1 cellular context compared by ENCODE assay signal in the genomic region with DNA sequence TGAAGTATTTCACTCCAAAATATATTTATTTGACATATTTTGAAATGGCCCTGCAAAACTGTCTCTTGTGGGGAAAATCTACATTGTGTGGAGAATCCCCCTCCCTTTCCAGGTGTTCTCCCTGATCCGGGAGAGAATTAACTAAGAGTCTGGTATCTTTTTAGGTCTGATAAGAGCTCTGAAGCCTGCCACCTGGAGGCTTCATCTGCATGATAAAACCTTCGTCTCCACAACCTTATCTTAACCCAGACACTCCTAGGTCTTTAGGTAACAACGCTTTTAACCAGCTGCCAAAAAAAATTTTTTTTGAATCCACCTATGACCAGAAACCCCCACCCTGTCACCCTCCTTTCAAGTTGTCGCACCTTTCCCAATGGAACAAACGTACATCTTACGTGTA.
TF ChIP-seq lines count a peak whose summit lies in the region.

No MANE protein-coding gene starts in this region.

TF ChIP-seq in K562, 482 proteins besides CTCF, POLR2A, EP300 and RAD21 (continued from another document and continues in another):
- TF ChIP-seq, protein P1, sequence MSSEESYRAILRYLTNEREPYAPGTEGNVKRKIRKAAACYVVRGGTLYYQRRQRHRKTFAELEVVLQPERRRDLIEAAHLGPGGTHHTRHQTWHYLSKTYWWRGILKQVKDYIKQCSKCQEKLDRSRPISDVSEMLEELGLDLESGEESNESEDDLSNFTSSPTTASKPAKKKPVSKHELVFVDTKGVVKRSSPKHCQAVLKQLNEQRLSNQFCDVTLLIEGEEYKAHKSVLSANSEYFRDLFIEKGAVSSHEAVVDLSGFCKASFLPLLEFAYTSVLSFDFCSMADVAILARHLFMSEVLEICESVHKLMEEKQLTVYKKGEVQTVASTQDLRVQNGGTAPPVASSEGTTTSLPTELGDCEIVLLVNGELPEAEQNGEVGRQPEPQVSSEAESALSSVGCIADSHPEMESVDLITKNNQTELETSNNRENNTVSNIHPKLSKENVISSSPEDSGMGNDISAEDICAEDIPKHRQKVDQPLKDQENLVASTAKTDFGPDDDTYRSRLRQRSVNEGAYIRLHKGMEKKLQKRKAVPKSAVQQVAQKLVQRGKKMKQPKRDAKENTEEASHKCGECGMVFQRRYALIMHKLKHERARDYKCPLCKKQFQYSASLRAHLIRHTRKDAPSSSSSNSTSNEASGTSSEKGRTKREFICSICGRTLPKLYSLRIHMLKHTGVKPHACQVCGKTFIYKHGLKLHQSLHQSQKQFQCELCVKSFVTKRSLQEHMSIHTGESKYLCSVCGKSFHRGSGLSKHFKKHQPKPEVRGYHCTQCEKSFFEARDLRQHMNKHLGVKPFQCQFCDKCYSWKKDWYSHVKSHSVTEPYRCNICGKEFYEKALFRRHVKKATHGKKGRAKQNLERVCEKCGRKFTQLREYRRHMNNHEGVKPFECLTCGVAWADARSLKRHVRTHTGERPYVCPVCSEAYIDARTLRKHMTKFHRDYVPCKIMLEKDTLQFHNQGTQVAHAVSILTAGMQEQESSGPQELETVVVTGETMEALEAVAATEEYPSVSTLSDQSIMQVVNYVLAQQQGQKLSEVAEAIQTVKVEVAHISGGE (CRISPR knock-in tag; IDR thresholded peaks at IDR 0.05) = no peak
- TF ChIP-seq, protein P2, sequence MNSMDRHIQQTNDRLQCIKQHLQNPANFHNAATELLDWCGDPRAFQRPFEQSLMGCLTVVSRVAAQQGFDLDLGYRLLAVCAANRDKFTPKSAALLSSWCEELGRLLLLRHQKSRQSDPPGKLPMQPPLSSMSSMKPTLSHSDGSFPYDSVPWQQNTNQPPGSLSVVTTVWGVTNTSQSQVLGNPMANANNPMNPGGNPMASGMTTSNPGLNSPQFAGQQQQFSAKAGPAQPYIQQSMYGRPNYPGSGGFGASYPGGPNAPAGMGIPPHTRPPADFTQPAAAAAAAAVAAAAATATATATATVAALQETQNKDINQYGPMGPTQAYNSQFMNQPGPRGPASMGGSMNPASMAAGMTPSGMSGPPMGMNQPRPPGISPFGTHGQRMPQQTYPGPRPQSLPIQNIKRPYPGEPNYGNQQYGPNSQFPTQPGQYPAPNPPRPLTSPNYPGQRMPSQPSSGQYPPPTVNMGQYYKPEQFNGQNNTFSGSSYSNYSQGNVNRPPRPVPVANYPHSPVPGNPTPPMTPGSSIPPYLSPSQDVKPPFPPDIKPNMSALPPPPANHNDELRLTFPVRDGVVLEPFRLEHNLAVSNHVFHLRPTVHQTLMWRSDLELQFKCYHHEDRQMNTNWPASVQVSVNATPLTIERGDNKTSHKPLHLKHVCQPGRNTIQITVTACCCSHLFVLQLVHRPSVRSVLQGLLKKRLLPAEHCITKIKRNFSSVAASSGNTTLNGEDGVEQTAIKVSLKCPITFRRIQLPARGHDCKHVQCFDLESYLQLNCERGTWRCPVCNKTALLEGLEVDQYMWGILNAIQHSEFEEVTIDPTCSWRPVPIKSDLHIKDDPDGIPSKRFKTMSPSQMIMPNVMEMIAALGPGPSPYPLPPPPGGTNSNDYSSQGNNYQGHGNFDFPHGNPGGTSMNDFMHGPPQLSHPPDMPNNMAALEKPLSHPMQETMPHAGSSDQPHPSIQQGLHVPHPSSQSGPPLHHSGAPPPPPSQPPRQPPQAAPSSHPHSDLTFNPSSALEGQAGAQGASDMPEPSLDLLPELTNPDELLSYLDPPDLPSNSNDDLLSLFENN (IDR thresholded peaks at IDR 0.05; ENCODE audit: low read depth in 2 of 2, low read length in 2 of 2) = peak in 1 of 2 experiments; percentile 69; a peak in 1 of 4 replicates
- no peak for TF ChIP-seq ZNF830 (CRISPR knock-in tag; IDR thresholded peaks at IDR 0.05)
- no peak for TF ChIP-seq POU5F1 (IDR thresholded peaks at IDR 0.05; ENCODE audit: borderline replicate concordance, low read depth, low read length, partially characterized antibody)
- no peak for TF ChIP-seq NR2C2 (CRISPR knock-in tag; IDR thresholded peaks at IDR 0.05)
- no peak for TF ChIP-seq NR2C2 (tag; IDR thresholded peaks at IDR 0.05)
- TF ChIP-seq, protein P3, sequence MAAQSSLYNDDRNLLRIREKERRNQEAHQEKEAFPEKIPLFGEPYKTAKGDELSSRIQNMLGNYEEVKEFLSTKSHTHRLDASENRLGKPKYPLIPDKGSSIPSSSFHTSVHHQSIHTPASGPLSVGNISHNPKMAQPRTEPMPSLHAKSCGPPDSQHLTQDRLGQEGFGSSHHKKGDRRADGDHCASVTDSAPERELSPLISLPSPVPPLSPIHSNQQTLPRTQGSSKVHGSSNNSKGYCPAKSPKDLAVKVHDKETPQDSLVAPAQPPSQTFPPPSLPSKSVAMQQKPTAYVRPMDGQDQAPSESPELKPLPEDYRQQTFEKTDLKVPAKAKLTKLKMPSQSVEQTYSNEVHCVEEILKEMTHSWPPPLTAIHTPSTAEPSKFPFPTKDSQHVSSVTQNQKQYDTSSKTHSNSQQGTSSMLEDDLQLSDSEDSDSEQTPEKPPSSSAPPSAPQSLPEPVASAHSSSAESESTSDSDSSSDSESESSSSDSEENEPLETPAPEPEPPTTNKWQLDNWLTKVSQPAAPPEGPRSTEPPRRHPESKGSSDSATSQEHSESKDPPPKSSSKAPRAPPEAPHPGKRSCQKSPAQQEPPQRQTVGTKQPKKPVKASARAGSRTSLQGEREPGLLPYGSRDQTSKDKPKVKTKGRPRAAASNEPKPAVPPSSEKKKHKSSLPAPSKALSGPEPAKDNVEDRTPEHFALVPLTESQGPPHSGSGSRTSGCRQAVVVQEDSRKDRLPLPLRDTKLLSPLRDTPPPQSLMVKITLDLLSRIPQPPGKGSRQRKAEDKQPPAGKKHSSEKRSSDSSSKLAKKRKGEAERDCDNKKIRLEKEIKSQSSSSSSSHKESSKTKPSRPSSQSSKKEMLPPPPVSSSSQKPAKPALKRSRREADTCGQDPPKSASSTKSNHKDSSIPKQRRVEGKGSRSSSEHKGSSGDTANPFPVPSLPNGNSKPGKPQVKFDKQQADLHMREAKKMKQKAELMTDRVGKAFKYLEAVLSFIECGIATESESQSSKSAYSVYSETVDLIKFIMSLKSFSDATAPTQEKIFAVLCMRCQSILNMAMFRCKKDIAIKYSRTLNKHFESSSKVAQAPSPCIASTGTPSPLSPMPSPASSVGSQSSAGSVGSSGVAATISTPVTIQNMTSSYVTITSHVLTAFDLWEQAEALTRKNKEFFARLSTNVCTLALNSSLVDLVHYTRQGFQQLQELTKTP (IDR thresholded peaks at IDR 0.05; ENCODE audit: low read depth in 1 of 2, partially characterized antibody in 2 of 2) = no peak
- no peak for TF ChIP-seq NFRKB (IDR thresholded peaks at IDR 0.05; ENCODE audit: low read depth)
- TF ChIP-seq, protein P4, sequence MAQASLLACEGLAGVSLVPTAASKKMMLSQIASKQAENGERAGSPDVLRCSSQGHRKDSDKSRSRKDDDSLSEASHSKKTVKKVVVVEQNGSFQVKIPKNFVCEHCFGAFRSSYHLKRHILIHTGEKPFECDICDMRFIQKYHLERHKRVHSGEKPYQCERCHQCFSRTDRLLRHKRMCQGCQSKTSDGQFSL (CRISPR knock-in tag; IDR thresholded peaks at IDR 0.05) = no peak
- TF ChIP-seq, protein P4 (tag; IDR thresholded peaks at IDR 0.05) = no peak
- no peak for TF ChIP-seq ZNF184 (CRISPR knock-in tag; IDR thresholded peaks at IDR 0.05)
- TF ChIP-seq ZC3H11A (IDR thresholded peaks at IDR 0.05; ENCODE audit: low read depth, low read length) = no peak
- TF ChIP-seq, protein P5, sequence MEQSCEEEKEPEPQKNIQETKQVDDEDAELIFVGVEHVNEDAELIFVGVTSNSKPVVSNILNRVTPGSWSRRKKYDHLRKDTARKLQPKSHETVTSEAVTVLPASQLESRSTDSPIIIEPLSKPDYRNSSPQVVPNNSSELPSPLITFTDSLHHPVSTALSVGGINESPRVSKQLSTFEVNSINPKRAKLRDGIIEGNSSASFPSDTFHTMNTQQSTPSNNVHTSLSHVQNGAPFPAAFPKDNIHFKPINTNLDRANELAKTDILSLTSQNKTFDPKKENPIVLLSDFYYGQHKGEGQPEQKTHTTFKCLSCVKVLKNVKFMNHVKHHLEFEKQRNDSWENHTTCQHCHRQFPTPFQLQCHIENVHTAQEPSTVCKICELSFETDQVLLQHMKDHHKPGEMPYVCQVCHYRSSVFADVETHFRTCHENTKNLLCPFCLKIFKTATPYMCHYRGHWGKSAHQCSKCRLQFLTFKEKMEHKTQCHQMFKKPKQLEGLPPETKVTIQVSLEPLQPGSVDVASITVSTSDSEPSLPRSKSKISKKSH (CRISPR knock-in tag; IDR thresholded peaks at IDR 0.05) = no peak
- no peak for TF ChIP-seq ZNF282 (CRISPR knock-in tag; IDR thresholded peaks at IDR 0.05)
- TF ChIP-seq KLF13 (tag; IDR thresholded peaks at IDR 0.05; ENCODE audit: borderline replicate concordance, low read depth) = no peak
- TF ChIP-seq FOSL1 (tag; conservative IDR thresholded peaks at IDR 0.05) = no peak
- TF ChIP-seq FUS (optimal IDR thresholded peaks at IDR 0.05; ENCODE audit: low read depth, low read length) = no peak
- TF ChIP-seq NCOR1 (IDR thresholded peaks at IDR 0.05) = peak; percentile 79
- TF ChIP-seq ZNF133 (CRISPR knock-in tag; IDR thresholded peaks at IDR 0.05) = no peak
- no peak for TF ChIP-seq RBM34 (IDR thresholded peaks at IDR 0.05; ENCODE audit: borderline replicate concordance, insufficient read depth, low read length)
- TF ChIP-seq ELF4 (CRISPR knock-in tag; IDR thresholded peaks at IDR 0.05) = no peak
- no peak for TF ChIP-seq SAP30 (IDR thresholded peaks at IDR 0.05; ENCODE audit: borderline replicate concordance, insufficient read depth, low read depth, low read length, poor library complexity, severe bottlenecking)
- no peak for TF ChIP-seq HNRNPH1 (optimal IDR thresholded peaks at IDR 0.05; ENCODE audit: low read depth, low read length)
- no peak for TF ChIP-seq ILK (tag; IDR thresholded peaks at IDR 0.05; ENCODE audit: borderline replicate concordance, low read depth)
- no peak for TF ChIP-seq SLC30A9 (CRISPR knock-in tag; IDR thresholded peaks at IDR 0.05)
- TF ChIP-seq, protein P6, sequence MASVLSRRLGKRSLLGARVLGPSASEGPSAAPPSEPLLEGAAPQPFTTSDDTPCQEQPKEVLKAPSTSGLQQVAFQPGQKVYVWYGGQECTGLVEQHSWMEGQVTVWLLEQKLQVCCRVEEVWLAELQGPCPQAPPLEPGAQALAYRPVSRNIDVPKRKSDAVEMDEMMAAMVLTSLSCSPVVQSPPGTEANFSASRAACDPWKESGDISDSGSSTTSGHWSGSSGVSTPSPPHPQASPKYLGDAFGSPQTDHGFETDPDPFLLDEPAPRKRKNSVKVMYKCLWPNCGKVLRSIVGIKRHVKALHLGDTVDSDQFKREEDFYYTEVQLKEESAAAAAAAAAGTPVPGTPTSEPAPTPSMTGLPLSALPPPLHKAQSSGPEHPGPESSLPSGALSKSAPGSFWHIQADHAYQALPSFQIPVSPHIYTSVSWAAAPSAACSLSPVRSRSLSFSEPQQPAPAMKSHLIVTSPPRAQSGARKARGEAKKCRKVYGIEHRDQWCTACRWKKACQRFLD (CRISPR knock-in tag; IDR thresholded peaks at IDR 0.05) = no peak
- peak; percentile 93 for TF ChIP-seq ZEB2 (IDR thresholded peaks at IDR 0.05)
- TF ChIP-seq ARNT (IDR thresholded peaks at IDR 0.05) = no peak
- peak; percentile 45; the same call in 1 of the 2 replicates for TF ChIP-seq SMAD4 (CRISPR knock-in tag; conservative IDR thresholded peaks at IDR 0.05)
- TF ChIP-seq, protein P7, sequence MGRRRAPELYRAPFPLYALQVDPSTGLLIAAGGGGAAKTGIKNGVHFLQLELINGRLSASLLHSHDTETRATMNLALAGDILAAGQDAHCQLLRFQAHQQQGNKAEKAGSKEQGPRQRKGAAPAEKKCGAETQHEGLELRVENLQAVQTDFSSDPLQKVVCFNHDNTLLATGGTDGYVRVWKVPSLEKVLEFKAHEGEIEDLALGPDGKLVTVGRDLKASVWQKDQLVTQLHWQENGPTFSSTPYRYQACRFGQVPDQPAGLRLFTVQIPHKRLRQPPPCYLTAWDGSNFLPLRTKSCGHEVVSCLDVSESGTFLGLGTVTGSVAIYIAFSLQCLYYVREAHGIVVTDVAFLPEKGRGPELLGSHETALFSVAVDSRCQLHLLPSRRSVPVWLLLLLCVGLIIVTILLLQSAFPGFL (CRISPR knock-in tag; IDR thresholded peaks at IDR 0.05) = no peak
- TF ChIP-seq GABPB2 (CRISPR knock-in tag; conservative IDR thresholded peaks at IDR 0.05) = no peak
- no peak for TF ChIP-seq PRPF4 (IDR thresholded peaks at IDR 0.05; ENCODE audit: insufficient read depth, low read depth, low read length, poor library complexity, severe bottlenecking)
- peak; percentile 67 for TF ChIP-seq FOXM1 (IDR thresholded peaks at IDR 0.05; ENCODE audit: low read depth)
- no peak for TF ChIP-seq FOXM1 (CRISPR knock-in tag; IDR thresholded peaks at IDR 0.05; ENCODE audit: low read depth)
- TF ChIP-seq POLR3G (IDR thresholded peaks at IDR 0.05; ENCODE audit: extremely low read depth, insufficient read length, insufficient replicate concordance) = no peak
- TF ChIP-seq HLTF (IDR thresholded peaks at IDR 0.05) = no peak
- TF ChIP-seq, protein P8, sequence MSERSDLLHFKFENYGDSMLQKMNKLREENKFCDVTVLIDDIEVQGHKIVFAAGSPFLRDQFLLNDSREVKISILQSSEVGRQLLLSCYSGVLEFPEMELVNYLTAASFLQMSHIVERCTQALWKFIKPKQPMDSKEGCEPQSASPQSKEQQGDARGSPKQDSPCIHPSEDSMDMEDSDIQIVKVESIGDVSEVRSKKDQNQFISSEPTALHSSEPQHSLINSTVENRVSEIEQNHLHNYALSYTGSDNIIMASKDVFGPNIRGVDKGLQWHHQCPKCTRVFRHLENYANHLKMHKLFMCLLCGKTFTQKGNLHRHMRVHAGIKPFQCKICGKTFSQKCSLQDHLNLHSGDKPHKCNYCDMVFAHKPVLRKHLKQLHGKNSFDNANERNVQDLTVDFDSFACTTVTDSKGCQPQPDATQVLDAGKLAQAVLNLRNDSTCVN (CRISPR knock-in tag; IDR thresholded peaks at IDR 0.05) = no peak
- TF ChIP-seq, protein P9, sequence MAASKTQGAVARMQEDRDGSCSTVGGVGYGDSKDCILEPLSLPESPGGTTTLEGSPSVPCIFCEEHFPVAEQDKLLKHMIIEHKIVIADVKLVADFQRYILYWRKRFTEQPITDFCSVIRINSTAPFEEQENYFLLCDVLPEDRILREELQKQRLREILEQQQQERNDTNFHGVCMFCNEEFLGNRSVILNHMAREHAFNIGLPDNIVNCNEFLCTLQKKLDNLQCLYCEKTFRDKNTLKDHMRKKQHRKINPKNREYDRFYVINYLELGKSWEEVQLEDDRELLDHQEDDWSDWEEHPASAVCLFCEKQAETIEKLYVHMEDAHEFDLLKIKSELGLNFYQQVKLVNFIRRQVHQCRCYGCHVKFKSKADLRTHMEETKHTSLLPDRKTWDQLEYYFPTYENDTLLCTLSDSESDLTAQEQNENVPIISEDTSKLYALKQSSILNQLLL (CRISPR knock-in tag; IDR thresholded peaks at IDR 0.05; ENCODE audit: borderline replicate concordance) = no peak
- peak in 1 of 2 experiments; percentile 27; a peak in 1 of 4 replicates for TF ChIP-seq HDAC1 (IDR thresholded peaks at IDR 0.05)
- TF ChIP-seq PURB (CRISPR knock-in tag; IDR thresholded peaks at IDR 0.05; ENCODE audit: low read depth) = no peak
- no peak for TF ChIP-seq SUPT5H (IDR thresholded peaks at IDR 0.05)
- no peak for TF ChIP-seq SNIP1 (IDR thresholded peaks at IDR 0.05; ENCODE audit: low read depth)
- TF ChIP-seq DMBX1 (CRISPR knock-in tag; IDR thresholded peaks at IDR 0.05; ENCODE audit: borderline replicate concordance) = peak; percentile 61; the same call in 1 of the 2 replicates
- TF ChIP-seq HNRNPUL1 (IDR thresholded peaks at IDR 0.05; ENCODE audit: low read length) = no peak
- TF ChIP-seq ZNF239 (CRISPR knock-in tag; IDR thresholded peaks at IDR 0.05) = no peak
- no peak for TF ChIP-seq ATF7 (IDR thresholded peaks at IDR 0.05)
